ENCODE assay signal across 28 cellular contexts in the genomic region with DNA sequence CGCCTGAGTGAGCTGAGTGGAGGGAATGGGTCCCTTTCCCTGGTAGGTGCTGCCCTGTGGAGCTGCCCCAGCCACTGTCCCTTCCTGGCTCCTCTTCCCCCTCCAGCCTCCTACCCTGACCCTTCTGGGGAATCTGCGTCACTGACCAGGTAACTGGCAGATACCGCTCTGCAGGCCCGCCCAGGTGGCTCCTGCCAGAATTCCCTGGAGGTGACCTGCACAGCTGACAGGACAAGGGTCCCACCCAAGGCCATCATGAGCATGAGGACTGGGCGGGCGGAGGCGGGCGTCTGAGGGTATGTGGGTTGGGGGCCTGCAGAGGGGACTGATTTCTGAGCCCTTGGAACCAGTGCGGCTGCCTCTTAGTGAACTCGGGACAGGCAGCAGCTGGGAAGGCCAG. TPM values are rescaled to one million over a fixed set of nuclear protein-coding genes. Genes with fewer than 3 reads are reported as not detected.
"Had no signal": no experiment of that assay in that cellular context is flagged by ENCODE, and none has a peak within 500 bp of the region (broad histone marks: within the 10 kb centered on the region; RNA-seq: fewer than 3 reads in every experiment).

No MANE protein-coding gene starts in this region.

- H3K4me1 Mint-ChIP-seq: activated B cell treated with CpG ODN at 0.5 μM for 24 hours, memory B cell, naive B cell had no signal

- H3K4me2 ChIP-seq: smooth muscle cell had no signal

- H3K27me3 ChIP-seq: brain microvascular endothelial cell, heart left ventricle, sigmoid colon had no signal

- H3K4me3 Mint-ChIP-seq: activated B cell treated with CpG ODN at 0.5 μM for 24 hours; activated CD4-positive, alpha-beta T cell treated with anti-CD3 and anti-CD28 coated beads for 36 hours; activated T-cell treated with anti-CD3 and anti-CD28 coated beads, Interleukin-2, amount 50 U/mL, for 24 hours; activated T-helper 17 cell treated with anti-CD3 and anti-CD28 coated beads, Interleukin-2, amount 50 U/mL, for 72 hours; memory B cell; naive B cell; stimulated activated naive B cell treated with anti-CD40 and anti-IgM and Interleukin-4, amounts not matched to agents 10 μg/mL and 1 μg/mL and 100 μg/mL, for 72 hours; T-helper 1 cell treated with Interleukin-12 subunit alpha and Interleukin-12 subunit beta and Interleukin-4 antibody, amounts not matched to agents 30 μg/mL and 1 μg/mL, for 36 hours had no signal

- H3K4me3 ChIP-seq: heart left ventricle, mucosa of descending colon, sigmoid colon, smooth muscle cell had no signal

- DNase-seq: activated B cell treated with CpG ODN at 0.5 μM for 24 hours; activated CD4-positive, alpha-beta T cell treated with anti-CD3 and anti-CD28 coated beads for 36 hours; activated CD4-positive, alpha-beta T cell treated with anti-CD3 and anti-CD28 coated beads, Interleukin-2, amount 50 U/mL, for 4 hours; activated CD8-positive, alpha-beta memory T cell treated with anti-CD3 and anti-CD28 coated beads for 24 hours; activated CD8-positive, alpha-beta memory T cell treated with anti-CD3 and anti-CD28 coated beads, Interleukin-2, amount 50 U/mL, for 4 hours; activated T-cell treated with anti-CD3 and anti-CD28 coated beads, Interleukin-2, amount 50 U/mL, for 24 hours; aorta; brain microvascular endothelial cell; caudate nucleus; dermis blood vessel endothelial cell; effector memory CD4-positive, alpha-beta T cell; mucosa of descending colon; naive B cell; sigmoid colon; stimulated activated CD4-positive, alpha-beta T cell treated with anti-CD3 and anti-CD28 coated beads, Interleukin-15, amount 100 ng/mL, for 24 hours; stimulated activated naive B cell treated with anti-CD40 and anti-IgM and Interleukin-4, amounts not matched to agents 10 μg/mL and 1 μg/mL and 100 μg/mL, for 72 hours; T1000 had no signal

- H3K27me3 Mint-ChIP-seq: activated CD4-positive, alpha-beta T cell treated with anti-CD3 and anti-CD28 coated beads for 36 hours; activated T-cell treated with anti-CD3 and anti-CD28 coated beads, Interleukin-2, amount 50 U/mL, for 24 hours; activated T-helper 17 cell treated with anti-CD3 and anti-CD28 coated beads, Interleukin-2, amount 50 U/mL, for 72 hours; stimulated activated naive B cell treated with anti-CD40 and anti-IgM and Interleukin-4, amounts not matched to agents 10 μg/mL and 1 μg/mL and 100 μg/mL, for 72 hours had no signal

- ATAC-seq: activated CD4-positive, alpha-beta T cell treated with anti-CD3 and anti-CD28 coated beads for 36 hours; activated naive CD4-positive, alpha-beta T cell treated with anti-CD3 and anti-CD28 coated beads, Interleukin-2, amount 50 U/mL, for 72 hours; activated T-helper 17 cell treated with anti-CD3 and anti-CD28 coated beads, Interleukin-2, amount 50 U/mL, for 72 hours; heart left ventricle; mucosa of descending colon; stimulated activated naive B cell treated with anti-CD40 and anti-IgM and Interleukin-4, amounts not matched to agents 10 μg/mL and 1 μg/mL and 100 μg/mL, for 72 hours had no signal

- H3K9me3 ChIP-seq: heart left ventricle, mucosa of descending colon, sigmoid colon had no signal

- H3K9me3 Mint-ChIP-seq: activated B cell treated with CpG ODN at 0.5 μM for 24 hours; activated naive CD4-positive, alpha-beta T cell treated with anti-CD3 and anti-CD28 coated beads, Interleukin-2, amount 50 U/mL, for 72 hours; activated T-cell treated with anti-CD3 and anti-CD28 coated beads, Interleukin-2, amount 50 U/mL, for 24 hours; activated T-helper 17 cell treated with anti-CD3 and anti-CD28 coated beads, Interleukin-2, amount 50 U/mL, for 72 hours; T-helper 1 cell treated with Interleukin-12 subunit alpha and Interleukin-12 subunit beta and Interleukin-4 antibody, amounts not matched to agents 30 μg/mL and 1 μg/mL, for 36 hours had no signal

- H3K27ac Mint-ChIP-seq: activated B cell treated with CpG ODN at 0.5 μM for 24 hours; activated CD4-positive, alpha-beta T cell treated with anti-CD3 and anti-CD28 coated beads for 36 hours; activated T-helper 17 cell treated with anti-CD3 and anti-CD28 coated beads, Interleukin-2, amount 50 U/mL, for 72 hours; memory B cell; naive B cell; stimulated activated naive B cell treated with anti-CD40 and anti-IgM and Interleukin-4, amounts not matched to agents 10 μg/mL and 1 μg/mL and 100 μg/mL, for 72 hours; T-helper 1 cell treated with Interleukin-12 subunit alpha and Interleukin-12 subunit beta and Interleukin-4 antibody, amounts not matched to agents 30 μg/mL and 1 μg/mL, for 36 hours had no signal

RNA-seq across cellular contexts. Expression of a gene that starts 58.3 kb away (rescaled TPM):
- total RNA-seq: activated B cell treated with CpG ODN at 0.5 μM for 24 hours; activated CD4-positive, alpha-beta T cell treated with anti-CD3 and anti-CD28 coated beads for 36 hours; activated naive CD4-positive, alpha-beta T cell treated with anti-CD3 and anti-CD28 coated beads, Interleukin-2, amount 50 U/mL, for 72 hours; activated T-helper 17 cell treated with anti-CD3 and anti-CD28 coated beads, Interleukin-2, amount 50 U/mL, for 72 hours; aorta; dermis blood vessel endothelial cell; heart left ventricle; mucosa of descending colon; osteocyte; pulmonary artery endothelial cell; sigmoid colon; smooth muscle cell; subcutaneous adipose tissue had no signal
- polyA plus RNA-seq: aorta, esophagus, heart left ventricle, smooth muscle cell, urinary bladder had no signal
